ENCODE assay signal across 8 cellular contexts in genomic region chr1:246311461-246311860, GRCh38.
"Had no signal": no experiment of that assay in that cellular context is flagged by ENCODE, and none has a peak within 500 bp of the region (broad histone marks: within the 10 kb centered on the region; RNA-seq: fewer than 3 reads in every experiment).

No MANE protein-coding gene starts in this region.

- H3K9me3 Mint-ChIP-seq: GM23338, HFFc6 had no signal

- H3K4me3 Mint-ChIP-seq: GM23338, HFFc6, IgD-negative memory B cell had no signal

- DNase-seq: H7, HFFc6, KG1 had no signal

- FAIRE-seq: HepG2 had no signal

- H3K4me2 ChIP-seq: GM23338 had no signal

- H3K27ac Mint-ChIP-seq: GM23338, HFFc6, IgD-negative memory B cell had no signal

- H3K4me3 ChIP-seq: GM23338, HAP-1 had no signal

- H3K36me3 ChIP-seq: HAP-1 had no signal

- ATAC-seq: GM23338, HCT116, HepG2 had no signal

- H2AFZ ChIP-seq: GM23338 had no signal

- H3K9me3 ChIP-seq: HAP-1 had no signal

- H3K27me3 Mint-ChIP-seq: IgD-negative memory B cell had no signal
